In genomic region chr6:153002613-153003293, GRCh38 we compare ENCODE assay signal across 8 cellular contexts. TPM values are rescaled to one million over a fixed set of nuclear protein-coding genes. Genes with fewer than 3 reads are reported as not detected.
DNase-seq lines count a peak whose midpoint lies in the region; ATAC-seq and TF ChIP-seq lines count a peak whose summit lies in the region.

A gene with protein sequence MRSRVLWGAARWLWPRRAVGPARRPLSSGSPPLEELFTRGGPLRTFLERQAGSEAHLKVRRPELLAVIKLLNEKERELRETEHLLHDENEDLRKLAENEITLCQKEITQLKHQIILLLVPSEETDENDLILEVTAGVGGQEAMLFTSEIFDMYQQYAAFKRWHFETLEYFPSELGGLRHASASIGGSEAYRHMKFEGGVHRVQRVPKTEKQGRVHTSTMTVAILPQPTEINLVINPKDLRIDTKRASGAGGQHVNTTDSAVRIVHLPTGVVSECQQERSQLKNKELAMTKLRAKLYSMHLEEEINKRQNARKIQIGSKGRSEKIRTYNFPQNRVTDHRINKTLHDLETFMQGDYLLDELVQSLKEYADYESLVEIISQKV (minus strand): TSS chr6:153002709. CDS start chr6:153002685, 24 bp downstream.

- H3K4me3 ChIP-seq in ascending aorta, result peak within 1 kb of the TSS; percentile 70 to 85
- H3K4me3 ChIP-seq in right cardiac atrium (ENCODE audit: low read length), result peak within 1 kb of the TSS; percentile 95
- peak within 1 kb of the TSS; percentile 75 to 90 for H3K4me3 ChIP-seq in uterus

- H3K27me3 ChIP-seq in ascending aorta, result no peaks in the 10 kb centered on the region
- no peaks in the 10 kb centered on the region for H3K27me3 ChIP-seq in right cardiac atrium (ENCODE audit: control insufficient read depth, insufficient read depth)
- H3K27me3 ChIP-seq in uterus, result no peaks in the 10 kb centered on the region

- DNase-seq in NCI-H187 (lab: John Stamatoyannopoulos, UW) (peak; percentile 71 to 85), ascending aorta (ENCODE audit: low spot score in 2 of 2) (peak; percentile 73 to 96), right cardiac atrium (peak; percentile 96 to 98 (median 97)), pulmonary artery endothelial cell (ENCODE audit: low read depth, low spot score) (peak; percentile 90), uterus (peak; percentile 93 to 94)
- DNase-seq in T-helper 2 cell treated with Interferon-gamma antibody and Interleukin-4, amounts not matched to agents 5 μg/mL and 100 μg/mL, for 36 hours (ENCODE audit: low spot score), result peak; percentile 89

- intact Hi-C loops in ascending aorta (cut with DNase I), result loop anchor here (2.0 kb wide), 1 partner anchor 20 kb away; the partner anchor contains the start of gene FBXO5
- intact Hi-C loops in right cardiac atrium (cut with DNase I), result no loop called here
- intact Hi-C loops in uterus (cut with DNase I; ENCODE audit: low total_unique reads), result no loop called here

- H3K9me3 ChIP-seq in ascending aorta (no peaks in the 10 kb centered on the region), right cardiac atrium (ENCODE audit: control insufficient read depth, low read length) (no peaks in the 10 kb centered on the region), uterus (no peaks in the 10 kb centered on the region)

- peaks cover 27% of the 10 kb centered on the region for H3K36me3 Mint-ChIP-seq in T-helper 2 cell treated with Interferon-gamma antibody and Interleukin-4, amounts not matched to agents 5 μg/mL and 100 μg/mL, for 36 hours (ENCODE audit: low read depth)

- TF ChIP-seq CTCF in ascending aorta (IDR thresholded peaks at IDR 0.05), result no peak
- no peak for TF ChIP-seq CTCF in uterus (IDR thresholded peaks at IDR 0.05)

- peaks cover 12% of the 10 kb centered on the region for H3K27me3 Mint-ChIP-seq in T-helper 2 cell treated with Interferon-gamma antibody and Interleukin-4, amounts not matched to agents 5 μg/mL and 100 μg/mL, for 36 hours (ENCODE audit: low read depth)

- H3K36me3 ChIP-seq in ascending aorta, result peaks cover 0 to 3% of the 10 kb centered on the region in 2 donors
- no peaks in the 10 kb centered on the region for H3K36me3 ChIP-seq in uterus

- peaks cover 30% of the 10 kb centered on the region for H3K4me1 Mint-ChIP-seq in T-helper 2 cell treated with Interferon-gamma antibody and Interleukin-4, amounts not matched to agents 5 μg/mL and 100 μg/mL, for 36 hours (ENCODE audit: low read depth)

- ATAC-seq in GM18499 (IDR thresholded peaks at IDR 0.05; ENCODE audit: insufficient read depth, unreplicated experiment), result peak; percentile 86
- peak; percentile 93 for ATAC-seq in HG02938 (IDR thresholded peaks at IDR 0.05; ENCODE audit: unreplicated experiment)
- ATAC-seq in right cardiac atrium, result peak; percentile 98 to 99

- TF ChIP-seq POLR2A in uterus (IDR thresholded peaks at IDR 0.05), result peak; percentile 50 to 66

- H3K4me3 Mint-ChIP-seq in T-helper 2 cell treated with Interferon-gamma antibody and Interleukin-4, amounts not matched to agents 5 μg/mL and 100 μg/mL, for 36 hours, result peak within 1 kb of the TSS; percentile 91

- peaks cover 3 to 18% of the 10 kb centered on the region in 2 donors for H3K4me1 ChIP-seq in ascending aorta
- peaks cover 2% of the 10 kb centered on the region for H3K4me1 ChIP-seq in right cardiac atrium (ENCODE audit: control insufficient read depth, insufficient read depth, low read length)
- H3K4me1 ChIP-seq in uterus, result no peaks in the 10 kb centered on the region

- H3K9me3 Mint-ChIP-seq in T-helper 2 cell treated with Interferon-gamma antibody and Interleukin-4, amounts not matched to agents 5 μg/mL and 100 μg/mL, for 36 hours, result no peaks in the 10 kb centered on the region

- H3K27ac ChIP-seq in ascending aorta, result peak within 1 kb of the TSS; percentile 82 to 85
- H3K27ac ChIP-seq in right cardiac atrium (ENCODE audit: low read length), result peak within 1 kb of the TSS; percentile 94
- H3K27ac ChIP-seq in uterus, result peak within 1 kb of the TSS; percentile 81 to 87

- under 1% methylated on average over 48 of the region's 48 CpGs for WGBS in right cardiac atrium

- H3K27ac Mint-ChIP-seq in T-helper 2 cell treated with Interferon-gamma antibody and Interleukin-4, amounts not matched to agents 5 μg/mL and 100 μg/mL, for 36 hours, result peak within 1 kb of the TSS; percentile 90

RNA-seq across cellular contexts. Expression of the gene that starts here (rescaled TPM):
- total RNA-seq in ascending aorta (105 TPM), right cardiac atrium (10 to 100 TPM; 27.3 to 44.4 (median 31.7) TPM), pulmonary artery endothelial cell (21.1 and 27.1 TPM in 2 replicates), uterus (10 to 100 TPM in 3 of 4 donors, 1 to 10 TPM in 1; 9.5 to 26.4 (median 15.7) TPM)
- 17.7 TPM for polyA plus RNA-seq in right cardiac atrium

Comparison
In these comparisons a context has a peak if more than half of its experiments do, and no peak if none do; other contexts are left out.
1. Peak in every context shown above with its lines: DNase-seq, ATAC-seq, H3K4me3 ChIP-seq and H3K27ac ChIP-seq.